Comparison of ENCODE assay signal across 14 cellular contexts in genomic region chr19:31112158-31112557, GRCh38.
"Had no signal": no experiment of that assay in that cellular context is flagged by ENCODE, and none has a peak within 500 bp of the region (broad histone marks: within the 10 kb centered on the region; RNA-seq: fewer than 3 reads in every experiment).

No MANE protein-coding gene starts in this region.

- DNase-seq: effector memory CD8-positive, alpha-beta T cell; glutamatergic neuron; islet precursor cell; natural killer cell; nucleus accumbens; pancreas; right cardiac atrium; stimulated activated CD4-positive, alpha-beta T cell treated with anti-CD3 and anti-CD28 coated beads, Interleukin-2, amount 100 ng/mL, for 48 hours; stimulated activated naive CD4-positive, alpha-beta T cell treated with Interleukin-2 at 50 U/mL for 16 hours had no signal

- H3K36me3 ChIP-seq: esophagus muscularis mucosa, gastroesophageal sphincter, neural progenitor cell, pancreas had no signal

- H3K9ac ChIP-seq: neural progenitor cell had no signal

- H3K27ac ChIP-seq: epithelial cell of prostate, esophagus muscularis mucosa, gastroesophageal sphincter, neural progenitor cell, pancreas had no signal

- H3K4me2 ChIP-seq: neural progenitor cell, smooth muscle cell had no signal

- H2AFZ ChIP-seq: neural progenitor cell had no signal

- H3K27me3 ChIP-seq: neural progenitor cell had no signal

- H3K4me1 ChIP-seq: esophagus muscularis mucosa, gastroesophageal sphincter, neural progenitor cell, pancreas had no signal

- H3K9me3 ChIP-seq: esophagus muscularis mucosa, gastroesophageal sphincter, pancreas had no signal

- H3K4me3 ChIP-seq: esophagus muscularis mucosa, gastroesophageal sphincter, neural progenitor cell, pancreas, smooth muscle cell had no signal
